8 cellular contexts compared by ENCODE assay signal in the genomic region with DNA sequence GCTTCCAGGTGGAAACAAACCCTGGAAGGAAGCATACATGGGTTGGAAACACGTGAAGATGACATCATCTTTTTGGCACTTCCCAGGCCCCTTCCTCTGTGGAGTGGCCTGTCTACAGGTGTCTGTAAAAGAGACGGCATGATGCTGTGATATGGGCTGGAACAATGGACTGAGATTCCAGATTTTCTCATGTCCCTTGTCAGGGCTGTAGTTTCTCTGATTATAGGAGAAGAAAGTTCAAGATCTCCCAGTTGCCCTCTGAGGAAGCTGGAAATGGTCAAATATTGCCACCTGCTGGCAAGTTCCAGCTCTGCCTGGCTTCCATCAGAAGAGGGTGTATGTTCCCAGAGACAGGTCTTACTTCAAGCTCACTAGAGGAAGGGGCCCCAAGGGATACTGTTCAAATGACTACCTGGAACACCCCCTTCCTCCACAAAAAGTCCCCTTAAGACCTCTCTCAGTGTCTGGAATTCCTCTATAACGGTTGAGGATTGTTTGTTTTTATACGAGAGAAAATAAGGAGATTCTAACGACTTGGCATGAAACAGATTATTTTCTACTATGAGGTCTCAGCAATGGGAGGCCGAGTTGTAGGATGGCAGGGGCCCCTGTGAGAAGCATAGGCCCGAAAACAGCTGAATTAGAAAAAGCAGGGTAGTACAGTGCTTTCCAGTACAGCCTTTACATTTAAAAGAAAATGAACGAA. TPM values are rescaled to one million over a fixed set of nuclear protein-coding genes. Genes with fewer than 3 reads are reported as not detected.
DNase-seq lines count a peak whose midpoint lies in the region; ATAC-seq and TF ChIP-seq lines count a peak whose summit lies in the region.

No MANE protein-coding gene starts in this region.

- CTCF ChIA-PET in AG04450 (lab: Charles Lee), result interaction anchor here (0.6 to 6.1 kb wide), 47 partner anchors 8 to 605 kb away, joined by 3 to 159 read pairs (median 4); a partner anchor contains a TSS

- H3K9me3 ChIP-seq in AG04450 (ENCODE audit: control insufficient read depth, insufficient read depth, low read length), result no peaks in the 10 kb centered on the region

- TF ChIP-seq CTCF in AG04450 (IDR thresholded peaks at IDR 0.05; ENCODE audit: low read depth, low read length), result peak; percentile 93

- POLR2A ChIA-PET in AG04450 (lab: Yijun Ruan, JAX), result interaction anchor here (1.0 to 1.1 kb wide), 3 partner anchors 10 to 88 kb away, joined by 3 to 5 read pairs (median 3); a partner anchor contains a TSS

- no peak overlapping the region for H3K4me3 ChIP-seq in AG04450 (ENCODE audit: low read depth, low read length)

- DNase-seq in AG04450 (ENCODE audit: low read depth, low spot score), result peak; percentile 56
- DNase-seq in NCI-H2196 treated with DMSO at 0.1 percent for 48 hours (lab: John Stamatoyannopoulos, UW; ENCODE audit: unreplicated experiment), result peak; percentile 29
- DNase-seq in cerebellar cortex (ENCODE audit: low spot score), result peak; percentile 90
- peak; percentile 80 for DNase-seq in left lobe of liver (ENCODE audit: low spot score)
- DNase-seq in stimulated activated CD4-positive, alpha-beta T cell treated with anti-CD3 and anti-CD28 coated beads, Interleukin-4, amount 100 ng/mL, for 48 hours (ENCODE audit: low read depth in 2 of 2), result peak; percentile 62 to 71

- no peak overlapping the region for H3K27ac ChIP-seq in AG04450 (ENCODE audit: low read depth, low read length)

- H3K27me3 ChIP-seq in AG04450 (ENCODE audit: control insufficient read depth, insufficient read depth, low read length), result peaks cover 2% of the 10 kb centered on the region

- ATAC-seq in GM18519 (IDR thresholded peaks at IDR 0.05; ENCODE audit: low FRiP score, unreplicated experiment) (peak; percentile 78), HG03060 (IDR thresholded peaks at IDR 0.05; ENCODE audit: low read depth, unreplicated experiment) (peak; percentile 73), left lobe of liver (peak; percentile 94)
- peak; percentile 94 to 97 for ATAC-seq in activated CD4-positive, CD25-positive, alpha-beta regulatory T cell treated with anti-CD3 and anti-CD28 coated beads, Interleukin-2, amount 50 U/mL, for 24 hours

RNA-seq across cellular contexts. Expression of a gene that starts 7.3 kb away (rescaled TPM):
- polyA plus RNA-seq in AG04450 (2011; rRNA removed), result 502 and 538 TPM in 2 replicates
- polyA minus RNA-seq in AG04450 (2011; rRNA and poly(A)+ RNA removed), result 630 and 737 TPM in 2 replicates
- total RNA-seq in left lobe of liver, result 232 TPM

RNA-seq across cellular contexts. Expression of a gene that starts 59.1 kb away (rescaled TPM):
- 1.9 TPM in 2 replicates for polyA plus RNA-seq in AG04450 (2011; rRNA removed)
- 0.92 and 1.2 TPM in 2 replicates for polyA minus RNA-seq in AG04450 (2011; rRNA and poly(A)+ RNA removed)
- total RNA-seq in left lobe of liver, result 29.2 TPM

Comparison
In these comparisons a context has a peak if more than half of its experiments do, and no peak if none do; other contexts are left out.
1. DNase-seq: peak in every context shown above with its lines; median percentile 90 in cerebellar cortex; 80 in left lobe of liver; 66 in stimulated activated CD4-positive, alpha-beta T cell treated with anti-CD3 and anti-CD28 coated beads, Interleukin-4, amount 100 ng/mL, for 48 hours; 56 in AG04450; 29 in NCI-H2196 treated with DMSO at 0.1 percent for 48 hours.